In genomic region chr4:169800541-169800940, GRCh38 we compare ENCODE assay signal across 25 cellular contexts. TPM values are rescaled to one million over a fixed set of nuclear protein-coding genes. Genes with fewer than 3 reads are reported as not detected.
DNase-seq lines count a peak whose midpoint lies in the region; ATAC-seq lines count a peak whose summit lies in the region.
"Had no signal": no experiment of that assay in that cellular context is flagged by ENCODE, and none has a peak within 500 bp of the region (broad histone marks: within the 10 kb centered on the region; RNA-seq: fewer than 3 reads in every experiment).

No MANE protein-coding gene starts in this region.

- DNase-seq in T-helper 17 cell = no peak
- peak; percentile 46 for DNase-seq in foreskin melanocyte
- DNase-seq in midbrain (lab: John Stamatoyannopoulos, UW) = peak; percentile 65
- DNase-seq in stimulated activated naive CD8-positive, alpha-beta T cell treated with anti-CD3 and anti-CD28 coated beads, Interleukin-15, amount 100 ng/mL, for 72 hours = no peak
- no peak for DNase-seq in activated CD4-positive, CD25-positive, alpha-beta regulatory T cell (lab: John Stamatoyannopoulos, UW)
- DNase-seq: BE2C; Calu3; DMS153; DND-41; H7; KBM-7; MG63; NCI-H1105 treated with DMSO at 0.1 percent for 48 hours; NCI-H146; NCI-H2029; NCI-H446; NCI-H774; NK-92 treated with Interleukin-12 subunit alpha and Interleukin-12 subunit beta, amount 100 ng/mL, for 24 hours; Right ventricle myocardium superior; RPMI8226 had no signal

- H3K9me3 ChIP-seq in T-helper 17 cell (ENCODE audit: control insufficient read depth, low read length, poor library complexity, severe bottlenecking) = no peaks in the 10 kb centered on the region
- H3K9me3 ChIP-seq: BE2C, MG63, SJSA1 had no signal

- no peaks in the 10 kb centered on the region for H3K9me3 Mint-ChIP-seq in stimulated activated naive CD8-positive, alpha-beta T cell treated with anti-CD3 and anti-CD28 coated beads, Interleukin-15, amount 100 ng/mL, for 72 hours

- H3K36me3 Mint-ChIP-seq in T-helper 17 cell (ENCODE audit: low read depth) = no peaks in the 10 kb centered on the region
- H3K36me3 Mint-ChIP-seq: CD14-positive monocyte had no signal

- no peak overlapping the region for H3K4me3 Mint-ChIP-seq in T-helper 17 cell
- H3K4me3 Mint-ChIP-seq in stimulated activated naive CD8-positive, alpha-beta T cell treated with anti-CD3 and anti-CD28 coated beads, Interleukin-15, amount 100 ng/mL, for 72 hours = no peak overlapping the region
- H3K4me3 Mint-ChIP-seq: CD14-positive monocyte had no signal

- peak overlapping the region; percentile 97 for H3K27ac ChIP-seq in temporal lobe (ENCODE audit: low read depth, low read length)
- H3K27ac ChIP-seq: SJSA1 had no signal

- H3K27ac Mint-ChIP-seq in T-helper 17 cell = peak overlapping the region; percentile 59
- H3K27ac Mint-ChIP-seq in stimulated activated naive CD8-positive, alpha-beta T cell treated with anti-CD3 and anti-CD28 coated beads, Interleukin-15, amount 100 ng/mL, for 72 hours = no peak overlapping the region
- H3K27ac Mint-ChIP-seq: CD14-positive monocyte had no signal

- ATAC-seq in T-helper 17 cell = no peak
- ATAC-seq in GM18861 (IDR thresholded peaks at IDR 0.05; ENCODE audit: unreplicated experiment) = no peak
- no peak for ATAC-seq in stimulated activated naive CD8-positive, alpha-beta T cell treated with anti-CD3 and anti-CD28 coated beads, Interleukin-15, amount 100 ng/mL, for 72 hours
- no peak for ATAC-seq in HG03432 (IDR thresholded peaks at IDR 0.05; ENCODE audit: unreplicated experiment)

- H3K27me3 Mint-ChIP-seq in T-helper 17 cell = peaks cover 63% of the 10 kb centered on the region
- H3K27me3 Mint-ChIP-seq in stimulated activated naive CD8-positive, alpha-beta T cell treated with anti-CD3 and anti-CD28 coated beads, Interleukin-15, amount 100 ng/mL, for 72 hours = peaks cover 8% of the 10 kb centered on the region

- H3K4me1 Mint-ChIP-seq in T-helper 17 cell = peaks cover under 1% of the 10 kb centered on the region
- no peaks in the 10 kb centered on the region for H3K4me1 Mint-ChIP-seq in stimulated activated naive CD8-positive, alpha-beta T cell treated with anti-CD3 and anti-CD28 coated beads, Interleukin-15, amount 100 ng/mL, for 72 hours

RNA-seq across cellular contexts. Expression of gene HPF1, which starts 42.8 kb away (rescaled TPM):
- total RNA-seq in T-helper 17 cell = 10 to 100 TPM in 1 of 2 donors, 1 to 10 TPM in 1; 7.8 to 10.4 TPM
- 35.9 TPM for total RNA-seq in temporal lobe

Comparison
In these comparisons a context has a peak if more than half of its experiments do, and no peak if none do; other contexts are left out.
1. DNase-seq: peak in foreskin melanocyte (single experiment) and midbrain (single experiment); none in T-helper 17 cell (0 of 3), stimulated activated naive CD8-positive, alpha-beta T cell treated with anti-CD3 and anti-CD28 coated beads, Interleukin-15, amount 100 ng/mL, for 72 hours (0 of 2) and activated CD4-positive, CD25-positive, alpha-beta regulatory T cell (0 of 4).